ENCODE assay signal across 19 cellular contexts in the genomic region with DNA sequence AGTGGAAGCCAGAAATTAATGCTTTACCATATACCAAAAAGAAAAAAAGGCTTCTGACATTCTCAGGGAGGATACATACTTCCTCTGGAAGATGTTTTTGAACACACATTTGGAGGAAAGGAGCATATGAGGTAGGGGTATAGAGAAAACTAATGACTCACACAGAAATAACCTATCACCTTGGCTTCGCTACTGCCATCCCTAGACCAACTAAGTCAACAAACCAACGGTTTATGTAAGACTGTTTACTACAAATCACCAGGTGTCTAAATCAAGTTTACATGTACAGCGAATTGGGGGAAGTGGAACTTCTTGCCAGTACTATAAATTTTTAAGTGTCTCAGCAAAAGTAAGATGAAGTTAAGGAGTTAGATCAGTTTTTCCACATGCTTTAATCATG.
"Had no signal": no experiment of that assay in that cellular context is flagged by ENCODE, and none has a peak within 500 bp of the region (broad histone marks: within the 10 kb centered on the region; RNA-seq: fewer than 3 reads in every experiment).

No MANE protein-coding gene starts in this region.

- DNase-seq: activated CD4-positive, alpha-beta T cell treated with anti-CD3 and anti-CD28 coated beads for 48 hours; amygdala; central memory CD4-positive, alpha-beta T cell; cortex of kidney; effector CD4-positive, alpha-beta T cell; esophagus squamous epithelium; lower lobe of right lung; naive B cell; pancreas; SJCRH30; stimulated activated CD4-positive, alpha-beta T cell treated with anti-CD3 and anti-CD28 coated beads, Interleukin-12 subunit alpha, Interleukin-12 subunit beta, amount 100 ng/mL, for 4 hours; stimulated activated CD4-positive, alpha-beta T cell treated with anti-CD3 and anti-CD28 coated beads, Interleukin-2, amount 100 ng/mL, for 24 hours; substantia nigra; T-helper 17 cell; transverse colon; WERI-Rb-1 had no signal

- H3K9me3 ChIP-seq: esophagus squamous epithelium, lower lobe of right lung, pancreas, SJCRH30, transverse colon had no signal

- H3K27me3 Mint-ChIP-seq: brain; naive B cell; stimulated activated memory B cell treated with anti-CD40 and anti-IgM and Interleukin-4, amounts not matched to agents 10 μg/mL and 1 μg/mL and 100 μg/mL, for 72 hours; T-helper 17 cell had no signal

- ATAC-seq: activated naive CD4-positive, alpha-beta T cell treated with anti-CD3 and anti-CD28 coated beads, Interleukin-2, amount 50 U/mL, for 72 hours; lower lobe of right lung; pancreas; stimulated activated memory B cell treated with anti-CD40 and anti-IgM and Interleukin-4, amounts not matched to agents 10 μg/mL and 1 μg/mL and 100 μg/mL, for 72 hours; T-helper 17 cell had no signal

- H3K4me1 ChIP-seq: esophagus squamous epithelium, lower lobe of right lung, pancreas, SJCRH30, transverse colon had no signal

- H3K27ac Mint-ChIP-seq: stimulated activated memory B cell treated with anti-CD40 and anti-IgM and Interleukin-4, amounts not matched to agents 10 μg/mL and 1 μg/mL and 100 μg/mL, for 72 hours; T-helper 17 cell had no signal

- H3K9me3 Mint-ChIP-seq: activated naive CD4-positive, alpha-beta T cell treated with anti-CD3 and anti-CD28 coated beads, Interleukin-2, amount 50 U/mL, for 72 hours; brain; naive B cell; stimulated activated memory B cell treated with anti-CD40 and anti-IgM and Interleukin-4, amounts not matched to agents 10 μg/mL and 1 μg/mL and 100 μg/mL, for 72 hours had no signal

- H3K4me1 Mint-ChIP-seq: brain; naive B cell; stimulated activated memory B cell treated with anti-CD40 and anti-IgM and Interleukin-4, amounts not matched to agents 10 μg/mL and 1 μg/mL and 100 μg/mL, for 72 hours; T-helper 17 cell had no signal

- H3K27me3 ChIP-seq: esophagus squamous epithelium, pancreas, SJCRH30, transverse colon had no signal

- H3K4me3 ChIP-seq: esophagus squamous epithelium, lower lobe of right lung, pancreas, SJCRH30, transverse colon had no signal

- H3K27ac ChIP-seq: esophagus squamous epithelium, lower lobe of right lung, pancreas, SJCRH30, transverse colon, WERI-Rb-1 had no signal

- H3K4me3 Mint-ChIP-seq: brain; naive B cell; stimulated activated memory B cell treated with anti-CD40 and anti-IgM and Interleukin-4, amounts not matched to agents 10 μg/mL and 1 μg/mL and 100 μg/mL, for 72 hours; T-helper 17 cell had no signal
